Comparison of ENCODE assay signal across 1 cellular context in genomic region chr16:30924086-30924714, GRCh38.
TF ChIP-seq lines count a peak whose summit lies in the region.

No MANE protein-coding gene starts in this region.

TF ChIP-seq in IMR-90, 13 proteins besides CTCF, POLR2A, EP300 and RAD21:
- TF ChIP-seq MXI1 (IDR thresholded peaks at IDR 0.05; ENCODE audit: borderline replicate concordance, low read depth, low read length) (peak; percentile 84; the same call in 1 of the 2 replicates), CEBPB (IDR thresholded peaks at IDR 0.05; ENCODE audit: low read depth, low read length) (no peak), FOS (IDR thresholded peaks at IDR 0.05; ENCODE audit: low read depth, low read length) (no peak)
